8 cellular contexts compared by ENCODE assay signal in genomic region chr9:114908796-114909448, GRCh38. TPM values are rescaled to one million over a fixed set of nuclear protein-coding genes. Genes with fewer than 3 reads are reported as not detected.
DNase-seq lines count a peak whose midpoint lies in the region; ATAC-seq and TF ChIP-seq lines count a peak whose summit lies in the region.
"Had no signal": no experiment of that assay in that cellular context is flagged by ENCODE, and none has a peak within 500 bp of the region (broad histone marks: within the 10 kb centered on the region; RNA-seq: fewer than 3 reads in every experiment).

No MANE protein-coding gene starts in this region.

- DNase-seq in kidney glomerular epithelial cell (lab: John Stamatoyannopoulos, UW), result no peak
- no peak for DNase-seq in hepatic stellate cell (ENCODE audit: low spot score)
- DNase-seq: small intestine had no signal

- H3K36me3 ChIP-seq in HUES6 (ENCODE audit: control insufficient read depth, insufficient read depth, low read length), result no peaks in the 10 kb centered on the region

- H3K27me3 Mint-ChIP-seq in activated T-helper 17 cell treated with anti-CD3 and anti-CD28 coated beads, Interleukin-2, amount 50 U/mL, for 72 hours, result no peaks in the 10 kb centered on the region
- peaks cover 10% of the 10 kb centered on the region for H3K27me3 Mint-ChIP-seq in nephron (ENCODE audit: low read depth)

- 0 out of 2 replicates have a peak, but pooled peaks cover 11% of the 10 kb centered on the region for H3K27me3 ChIP-seq in HUES6 (ENCODE audit: control insufficient read depth, insufficient read depth, low read length)

- ATAC-seq in GM18498 (IDR thresholded peaks at IDR 0.05; ENCODE audit: unreplicated experiment) (peak; percentile 20), HG03460 (IDR thresholded peaks at IDR 0.05; ENCODE audit: unreplicated experiment) (no peak)
- peak; percentile 89 for ATAC-seq in activated T-helper 17 cell treated with anti-CD3 and anti-CD28 coated beads, Interleukin-2, amount 50 U/mL, for 72 hours (replicated peaks)

- peaks cover 99% of the 10 kb centered on the region for H3K36me3 Mint-ChIP-seq in activated T-helper 17 cell treated with anti-CD3 and anti-CD28 coated beads, Interleukin-2, amount 50 U/mL, for 72 hours (ENCODE audit: low read depth)
- H3K36me3 Mint-ChIP-seq in nephron (ENCODE audit: low read depth), result no peaks in the 10 kb centered on the region

- H3K27ac ChIP-seq in HUES6 (ENCODE audit: low read depth, low read length), result 0 out of 2 replicates have a peak overlapping the region, but pooled peaks have one; percentile 3

- TF ChIP-seq CTCF in nephron (IDR thresholded peaks at IDR 0.05; ENCODE audit: unreplicated experiment in 3 of 3), result no peak

- no peaks in the 10 kb centered on the region for H3K9me3 Mint-ChIP-seq in activated T-helper 17 cell treated with anti-CD3 and anti-CD28 coated beads, Interleukin-2, amount 50 U/mL, for 72 hours
- no peaks in the 10 kb centered on the region for H3K9me3 Mint-ChIP-seq in nephron

- H3K4me3 ChIP-seq in HUES6 (ENCODE audit: low read depth, low read length), result no peak overlapping the region

- H3K9ac ChIP-seq in HUES6 (ENCODE audit: low read length), result no peak overlapping the region

- H3K9me3 ChIP-seq in HUES6 (ENCODE audit: control insufficient read depth, insufficient read depth, low read depth, low read length), result no peaks in the 10 kb centered on the region

- peak overlapping the region; percentile 86 for H3K4me3 Mint-ChIP-seq in activated T-helper 17 cell treated with anti-CD3 and anti-CD28 coated beads, Interleukin-2, amount 50 U/mL, for 72 hours
- H3K4me3 Mint-ChIP-seq in nephron, result no peak overlapping the region

- H3K4me1 ChIP-seq in HUES6 (ENCODE audit: control insufficient read depth, insufficient read depth, low read length), result peaks cover 20% of the 10 kb centered on the region

- H3K4me1 Mint-ChIP-seq in activated T-helper 17 cell treated with anti-CD3 and anti-CD28 coated beads, Interleukin-2, amount 50 U/mL, for 72 hours, result peaks cover 57% of the 10 kb centered on the region
- peaks cover 20% of the 10 kb centered on the region for H3K4me1 Mint-ChIP-seq in nephron

- H3K27ac Mint-ChIP-seq in activated T-helper 17 cell treated with anti-CD3 and anti-CD28 coated beads, Interleukin-2, amount 50 U/mL, for 72 hours, result peak overlapping the region; percentile 100
- H3K27ac Mint-ChIP-seq in nephron, result peak overlapping the region in 2 of 3 experiments; percentile 18 to 40

RNA-seq across cellular contexts. Expression of gene TNFSF8, which starts 21.5 kb away (rescaled TPM):
- total RNA-seq in activated T-helper 17 cell treated with anti-CD3 and anti-CD28 coated beads, Interleukin-2, amount 50 U/mL, for 72 hours, result 10 to 100 TPM; 17.2 to 20.1 TPM
